In genomic region chr1:30749691-30750583, GRCh38 we compare ENCODE assay signal across 9 cellular contexts. TPM values are rescaled to one million over a fixed set of nuclear protein-coding genes. Genes with fewer than 3 reads are reported as not detected.
DNase-seq lines count a peak whose midpoint lies in the region; ATAC-seq, FAIRE-seq and TF ChIP-seq lines count a peak whose summit lies in the region.
"Had no signal": no experiment of that assay in that cellular context is flagged by ENCODE, and none has a peak within 500 bp of the region (broad histone marks: within the 10 kb centered on the region; RNA-seq: fewer than 3 reads in every experiment).

No MANE protein-coding gene starts in this region.

- H3K4me3 ChIP-seq in BLaER1 (peak overlapping the region; percentile 93), HepG2 (replicated peaks in 1 of 3; ENCODE audit: insufficient read depth in 1 of 3, low read depth in 2 of 3, low read length in 3 of 3) (no peak overlapping the region)
- H3K4me3 ChIP-seq in Jurkat, Clone E6-1 (ENCODE audit: low read length) = peak overlapping the region; percentile 23

- peak overlapping the region; percentile 98 for H3K9ac ChIP-seq in BLaER1
- H3K9ac ChIP-seq in HepG2 (ENCODE audit: insufficient read depth, low read depth, low read length) = no peak overlapping the region

- WGBS in HepG2 (ENCODE audit: low lambda C conversion rate) = 78% methylated on average over 23 of the region's 23 CpGs

- no peak for ATAC-seq in HepG2

- no peak for TF ChIP-seq EP300 in HepG2 (IDR thresholded peaks at IDR 0.05; ENCODE audit: low read depth in 2 of 2, low read length in 2 of 2)
- no peak for TF ChIP-seq EP300 in HepG2 (CRISPR knock-in tag; IDR thresholded peaks at IDR 0.05; ENCODE audit: borderline replicate concordance)

- no peaks in the 10 kb centered on the region for H3K79me2 ChIP-seq in HepG2 (ENCODE audit: insufficient read depth, low read length)

- H3K9me3 ChIP-seq in BLaER1 (no peaks in the 10 kb centered on the region), HepG2 (ENCODE audit: low read length) (no peaks in the 10 kb centered on the region)

- no peaks in the 10 kb centered on the region for H3K27me3 ChIP-seq in BLaER1
- H3K27me3 ChIP-seq in HepG2 (ENCODE audit: control insufficient read depth in 1 of 2, insufficient read depth in 2 of 2, low read length in 2 of 2) = 0 out of 5 replicates have a peak, but pooled peaks cover 0 to 3% of the 10 kb centered on the region in 2 experiments

- CTCF ChIA-PET in HepG2 (lab: Yijun Ruan, JAX; ENCODE audit: low intra/inter-chr PET ratio, low total read pairs) = no interaction called here

- intact Hi-C loops in HepG2 (cut with micrococcal nuclease; ENCODE audit: unreplicated experiment) = no loop called here

- DNase-seq in Jurkat, Clone E6-1 (ENCODE audit: low read depth, low spot score) = peak; percentile 70
- DNase-seq in activated T-cell treated with anti-CD3 and anti-CD28 coated beads, Interleukin-2, amount 50 U/mL, for 1 hour = peak; percentile 78
- DNase-seq in HepG2 (ENCODE audit: low spot score) (no peak), pons (ENCODE audit: low spot score) (no peak), ureter (ENCODE audit: low spot score) (no peak), UCSD-AML1 (lab: John Stamatoyannopoulos, UW; ENCODE audit: unreplicated experiment) (no peak), G401 (ENCODE audit: low spot score) (no peak)

- no peak overlapping the region for H2AFZ ChIP-seq in HepG2 (ENCODE audit: low read length)

- no TSS peak for BruUV-seq in HepG2 (replicated peaks; lab: Mats Ljungman, UMichigan)

- H3K36me3 ChIP-seq in BLaER1 (peaks cover 83% of the 10 kb centered on the region), HepG2 (replicated peaks in 1 of 2; ENCODE audit: control insufficient read depth in 1 of 2, insufficient read depth in 2 of 2, low read length in 2 of 2) (no peaks in the 10 kb centered on the region)

- TF ChIP-seq POLR2A in HepG2 (IDR thresholded peaks at IDR 0.05; ENCODE audit: insufficient read depth in 1 of 2, low read depth in 2 of 2, low read length in 2 of 2) = no peak

- H3K27ac ChIP-seq in BLaER1 = peak overlapping the region; percentile 98
- H3K27ac ChIP-seq in HepG2 (ENCODE audit: extremely low read length, insufficient read depth, low read length) = no peak overlapping the region

- no peak for FAIRE-seq in HepG2 (lab: Jason Lieb, UNC)
- FAIRE-seq: bronchial epithelial cell had no signal

- TF ChIP-seq CTCF in HepG2 (CRISPR knock-in tag; IDR thresholded peaks at IDR 0.05) = no peak

- in situ Hi-C loops in HepG2 (cut with HindIII; ENCODE audit: extremely low pct_ligation_motif_present, low pct_unique_long_range_greater_than_20kb) = no loop called here
- in situ Hi-C loops in G401 (cut with HindIII; ENCODE audit: low sequenced_read_pairs) = no loop called here

- H3K4me1 ChIP-seq in BLaER1 (peaks cover 94% of the 10 kb centered on the region), HepG2 (ENCODE audit: insufficient read depth, low read length) (peaks cover 58% of the 10 kb centered on the region)

- POLR2A ChIA-PET in HepG2 (lab: Yijun Ruan, JAX) = no interaction called here

- H3K4me2 ChIP-seq in BLaER1 (peak overlapping the region; percentile 98), HepG2 (ENCODE audit: low read depth, low read length) (no peak overlapping the region)

- H4K20me1 ChIP-seq in BLaER1 = peaks cover 59% of the 10 kb centered on the region
- H4K20me1 ChIP-seq in HepG2 (ENCODE audit: insufficient read depth, low read length) = no peaks in the 10 kb centered on the region

- no peak for TF ChIP-seq RAD21 in HepG2 (CRISPR knock-in tag; IDR thresholded peaks at IDR 0.05)

TF ChIP-seq in HepG2, 621 proteins besides CTCF, POLR2A, EP300 and RAD21:
- no peak for TF ChIP-seq CENPX (CRISPR knock-in tag; IDR thresholded peaks at IDR 0.05)
- TF ChIP-seq ZBTB33 (CRISPR knock-in tag; IDR thresholded peaks at IDR 0.05) = peak; percentile 65

RNA-seq across cellular contexts. Expression of gene LAPTM5, which starts 7.6 kb away (rescaled TPM):
- polyA plus RNA-seq in Jurkat, Clone E6-1 (2012; ENCODE audit: insufficient read depth, insufficient read length) = 185 TPM
- total RNA-seq in HepG2 (2016; rRNA removed; fragmentation: Illumina TruSeq; extraction: Trizol) = 0.34 and 0.86 TPM in 2 replicates
- total RNA-seq in HepG2 (2016; cell fraction: cytosol; rRNA removed; fragmentation: Illumina TruSeq; extraction: Trizol; ENCODE audit: low read depth) = 0.18 and 0.30 TPM in 2 replicates
- 0.18 and 0.45 TPM in 2 replicates for total RNA-seq in HepG2 (2016; cell fraction: insoluble cytoplasmic fraction; rRNA removed; fragmentation: Illumina TruSeq; extraction: Trizol)
- total RNA-seq in HepG2 (2016; cell fraction: membrane; rRNA removed; fragmentation: Illumina TruSeq; extraction: Trizol) = 0.48 and 0.56 TPM in 2 replicates
- total RNA-seq in HepG2 (2016; cell fraction: nucleus; rRNA removed; fragmentation: Illumina TruSeq; extraction: Trizol) = 0.34 and 0.53 TPM in 2 replicates
- polyA plus RNA-seq in HepG2 (2011; rRNA removed) = 0.41 and 0.76 TPM in 2 replicates
- polyA plus RNA-seq in HepG2 (2011; cell fraction: cytosol; rRNA removed) = 0.64 and 0.79 TPM in 2 replicates
- 0.59 and 0.61 TPM in 2 replicates for polyA plus RNA-seq in HepG2 (2011; cell fraction: nucleus; rRNA removed)
- 0.19 and 0.38 TPM in 2 replicates for polyA plus RNA-seq in HepG2 (2012)
- 0.33 and 0.38 TPM in 2 replicates for polyA plus RNA-seq in HepG2 (2016; cell fraction: cytosol; fragmentation: Illumina TruSeq; extraction: Trizol; ENCODE audit: low read depth)
- polyA plus RNA-seq in HepG2 (2016; cell fraction: insoluble cytoplasmic fraction; fragmentation: Illumina TruSeq; extraction: Trizol; ENCODE audit: low read depth) = 0.57 and 0.76 TPM in 2 replicates
- polyA plus RNA-seq in HepG2 (2016; cell fraction: membrane; fragmentation: Illumina TruSeq; extraction: Trizol; ENCODE audit: low read depth) = 0.54 and 0.79 TPM in 2 replicates
- 1.1 TPM in 2 replicates for polyA plus RNA-seq in HepG2 (2016; cell fraction: nucleus; fragmentation: Illumina TruSeq; extraction: Trizol; ENCODE audit: insufficient read depth, low read depth)
- polyA minus RNA-seq in HepG2 (2011; rRNA and poly(A)+ RNA removed; ENCODE audit: low replicate concordance) = 2.1 and 4.6 TPM in 2 replicates
- polyA minus RNA-seq in HepG2 (2011; cell fraction: cytosol; rRNA and poly(A)+ RNA removed) = 0.59 TPM in 1 of 2 replicates, not detected in the other
- polyA minus RNA-seq in HepG2 (2011; cell fraction: nucleus; rRNA and poly(A)+ RNA removed) = not detected in 2 replicates
- total RNA-seq in ureter = 34.2 TPM
- 0.18 TPM in 1 of 2 replicates, not detected in the other for total RNA-seq in G401 (2014; rRNA removed; shearing (Covaris generic))

RNA-seq across cellular contexts. Expression of gene MATN1, which starts 26.6 kb away (rescaled TPM):
- not detected for polyA plus RNA-seq in Jurkat, Clone E6-1 (2012; ENCODE audit: insufficient read depth, insufficient read length)
- total RNA-seq in HepG2 (2016; rRNA removed; fragmentation: Illumina TruSeq; extraction: Trizol) (0.04 TPM in 1 of 2 replicates, not detected in the other), ureter (not detected)
- total RNA-seq in HepG2 (2016; cell fraction: cytosol; rRNA removed; fragmentation: Illumina TruSeq; extraction: Trizol; ENCODE audit: low read depth) = not detected in 2 replicates
- total RNA-seq in HepG2 (2016; cell fraction: insoluble cytoplasmic fraction; rRNA removed; fragmentation: Illumina TruSeq; extraction: Trizol) = not detected in 2 replicates
- not detected in 2 replicates for total RNA-seq in HepG2 (2016; cell fraction: membrane; rRNA removed; fragmentation: Illumina TruSeq; extraction: Trizol)
- total RNA-seq in HepG2 (2016; cell fraction: nucleus; rRNA removed; fragmentation: Illumina TruSeq; extraction: Trizol) = not detected in 2 replicates
- polyA plus RNA-seq in HepG2 (2011; rRNA removed) = 0.03 and 0.05 TPM in 2 replicates
- 0.11 TPM in 1 of 2 replicates, not detected in the other for polyA plus RNA-seq in HepG2 (2011; cell fraction: cytosol; rRNA removed)
- 0.66 and 0.77 TPM in 2 replicates for polyA plus RNA-seq in HepG2 (2011; cell fraction: nucleus; rRNA removed)
- 0.05 TPM in 1 of 2 replicates, not detected in the other for polyA plus RNA-seq in HepG2 (2012)
- not detected in 2 replicates for polyA plus RNA-seq in HepG2 (2016; cell fraction: cytosol; fragmentation: Illumina TruSeq; extraction: Trizol; ENCODE audit: low read depth)
- polyA plus RNA-seq in HepG2 (2016; cell fraction: insoluble cytoplasmic fraction; fragmentation: Illumina TruSeq; extraction: Trizol; ENCODE audit: low read depth) = not detected in 2 replicates
- not detected in 2 replicates for polyA plus RNA-seq in HepG2 (2016; cell fraction: membrane; fragmentation: Illumina TruSeq; extraction: Trizol; ENCODE audit: low read depth)
- 0.26 TPM in 1 of 2 replicates, not detected in the other for polyA plus RNA-seq in HepG2 (2016; cell fraction: nucleus; fragmentation: Illumina TruSeq; extraction: Trizol; ENCODE audit: insufficient read depth, low read depth)
- 0.12 TPM in 1 of 2 replicates, not detected in the other for polyA minus RNA-seq in HepG2 (2011; rRNA and poly(A)+ RNA removed; ENCODE audit: low replicate concordance)
- polyA minus RNA-seq in HepG2 (2011; cell fraction: cytosol; rRNA and poly(A)+ RNA removed) = not detected in 2 replicates
- 0.12 and 0.26 TPM in 2 replicates for polyA minus RNA-seq in HepG2 (2011; cell fraction: nucleus; rRNA and poly(A)+ RNA removed)
- 1.2 TPM in 1 of 2 replicates, not detected in the other for total RNA-seq in G401 (2014; rRNA removed; shearing (Covaris generic))
- total RNA-seq: bronchial epithelial cell had no signal

Comparison
In these comparisons a context has a peak if more than half of its experiments do, and no peak if none do; other contexts are left out.
1. H3K4me3 ChIP-seq: peak in BLaER1 (single experiment) and Jurkat, Clone E6-1 (single experiment); none in HepG2 (0 of 3).
2. DNase-seq: peak in Jurkat, Clone E6-1 (single experiment) and activated T-cell treated with anti-CD3 and anti-CD28 coated beads, Interleukin-2, amount 50 U/mL, for 1 hour (single experiment); none in HepG2 (single experiment), pons (single experiment), ureter (single experiment), UCSD-AML1 (single experiment) and G401 (single experiment).
3. RNA of gene LAPTM5, which starts 7.6 kb away (total RNA-seq): 34.2 TPM in ureter (single experiment); 0.18 to 0.86 TPM in HepG2 and 0.18 TPM in G401; every median in the first group is over 10 times any median in the second.